ENCODE assay signal across 8 cellular contexts in the genomic region with DNA sequence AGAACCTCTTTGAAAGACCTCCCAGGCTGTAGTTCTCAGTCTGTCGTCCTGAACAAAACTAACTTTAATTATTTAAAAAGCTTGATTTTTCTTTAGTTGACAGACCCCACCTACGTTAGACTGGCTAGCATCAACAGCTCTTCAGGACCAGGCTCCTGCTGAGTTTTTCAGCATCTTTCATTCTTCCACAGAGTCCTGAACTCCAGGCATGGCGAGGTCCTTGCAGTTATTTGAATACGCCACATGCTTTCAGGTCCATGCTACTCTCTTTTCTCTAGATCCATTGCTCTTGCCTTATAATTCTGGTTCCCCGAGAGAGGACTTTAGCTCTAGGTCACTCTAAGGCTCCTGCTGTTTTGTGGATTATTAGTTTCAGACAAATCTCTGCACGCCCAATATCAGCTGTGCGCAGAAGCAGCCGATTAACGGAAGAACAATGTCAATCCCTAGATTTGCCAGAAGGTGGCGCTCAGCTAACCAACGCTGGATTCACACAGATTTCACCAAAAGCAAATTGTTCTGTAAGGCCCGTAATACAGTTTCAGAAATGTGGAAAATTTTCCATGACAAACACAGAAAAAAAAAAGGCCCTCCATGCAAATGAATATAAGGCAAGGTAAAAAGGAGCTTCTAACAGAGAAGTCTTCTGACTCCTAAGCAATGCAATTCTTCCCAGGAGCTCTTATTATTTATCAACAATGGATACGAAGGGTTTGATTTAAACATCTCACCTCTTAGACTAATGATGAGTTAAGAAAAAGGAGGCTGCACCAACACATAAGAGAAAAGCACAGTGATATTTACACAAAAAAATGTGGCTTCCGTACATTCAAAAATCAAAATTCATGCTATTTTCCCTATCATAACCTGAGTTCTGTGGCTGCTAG. TPM values are rescaled to one million over a fixed set of nuclear protein-coding genes. Genes with fewer than 3 reads are reported as not detected.
DNase-seq lines count a peak whose midpoint lies in the region; ATAC-seq and TF ChIP-seq lines count a peak whose summit lies in the region.

No MANE protein-coding gene starts in this region.

- CTCF ChIA-PET in activated CD4-positive, alpha-beta memory T cell treated with anti-CD3 and anti-CD28 coated beads for 36 hours (lab: Charles Lee): interaction anchor here (0.6 to 2.3 kb wide), 29 partner anchors 9 to 581 kb away, joined by 3 to 11 read pairs (median 4); a partner anchor contains a TSS
- CTCF ChIA-PET in activated CD4-positive, alpha-beta memory T cell treated with anti-CD3 and anti-CD28 coated beads, Interleukin-2, amount 10 ng/mL, durations not matched to agents 7 days and 5 days (lab: Charles Lee): interaction anchor here (0.6 to 1.8 kb wide), 17 partner anchors 11 to 1076 kb away, joined by 3 to 7 read pairs (median 3); a partner anchor contains a TSS
- CTCF ChIA-PET in activated CD8-positive, alpha-beta T cell treated with anti-CD3 and anti-CD28 coated beads for 36 hours (lab: Charles Lee): interaction anchor here (0.7 to 2.5 kb wide), 31 partner anchors 8 to 545 kb away, joined by 3 to 16 read pairs (median 4); a partner anchor contains a TSS

- ATAC-seq in activated CD8-positive, alpha-beta T cell treated with anti-CD3 and anti-CD28 coated beads for 36 hours: peak; percentile 47
- ATAC-seq in HG02759 (IDR thresholded peaks at IDR 0.05; ENCODE audit: unreplicated experiment) (no peak), GM21825 (IDR thresholded peaks at IDR 0.05; ENCODE audit: unreplicated experiment) (no peak)

- no peak overlapping the region for H3K27ac Mint-ChIP-seq in activated CD4-positive, alpha-beta memory T cell treated with anti-CD3 and anti-CD28 coated beads for 36 hours
- no peak overlapping the region for H3K27ac Mint-ChIP-seq in activated CD4-positive, alpha-beta memory T cell treated with anti-CD3 and anti-CD28 coated beads, Interleukin-2, amount 10 ng/mL, durations not matched to agents 7 days and 5 days
- H3K27ac Mint-ChIP-seq in activated CD8-positive, alpha-beta T cell treated with anti-CD3 and anti-CD28 coated beads for 36 hours: no peak overlapping the region

- intact Hi-C loops in activated CD4-positive, alpha-beta memory T cell treated with anti-CD3 and anti-CD28 coated beads for 36 hours (cut with micrococcal nuclease): loop anchor here (1.0 to 10.0 kb wide), 3 partner anchors 150 to 533 kb away; no protein-coding TSS in a partner anchor
- intact Hi-C loops in activated CD8-positive, alpha-beta T cell treated with anti-CD3 and anti-CD28 coated beads for 36 hours (cut with micrococcal nuclease): no loop called here

- peaks cover 2% of the 10 kb centered on the region for H3K4me1 Mint-ChIP-seq in activated CD4-positive, alpha-beta memory T cell treated with anti-CD3 and anti-CD28 coated beads for 36 hours (ENCODE audit: low read depth)
- no peaks in the 10 kb centered on the region for H3K4me1 Mint-ChIP-seq in activated CD4-positive, alpha-beta memory T cell treated with anti-CD3 and anti-CD28 coated beads, Interleukin-2, amount 10 ng/mL, durations not matched to agents 7 days and 5 days
- no peaks in the 10 kb centered on the region for H3K4me1 Mint-ChIP-seq in activated CD8-positive, alpha-beta T cell treated with anti-CD3 and anti-CD28 coated beads for 36 hours (ENCODE audit: low read depth)

- no peaks in the 10 kb centered on the region for H3K36me3 Mint-ChIP-seq in activated CD4-positive, alpha-beta memory T cell treated with anti-CD3 and anti-CD28 coated beads for 36 hours
- H3K36me3 Mint-ChIP-seq in activated CD4-positive, alpha-beta memory T cell treated with anti-CD3 and anti-CD28 coated beads, Interleukin-2, amount 10 ng/mL, durations not matched to agents 7 days and 5 days (ENCODE audit: low read depth): no peaks in the 10 kb centered on the region
- no peaks in the 10 kb centered on the region for H3K36me3 Mint-ChIP-seq in activated CD8-positive, alpha-beta T cell treated with anti-CD3 and anti-CD28 coated beads for 36 hours (ENCODE audit: low read depth)

- TF ChIP-seq CTCF in activated CD8-positive, alpha-beta T cell treated with anti-CD3 and anti-CD28 coated beads for 36 hours (IDR thresholded peaks at IDR 0.05): peak; percentile 81
- peak; percentile 74 for TF ChIP-seq CTCF in fibroblast of pulmonary artery (IDR thresholded peaks at IDR 0.05; ENCODE audit: low read length, missing control alignments)

- peak; percentile 12 for DNase-seq in activated CD4-positive, alpha-beta memory T cell treated with anti-CD3 and anti-CD28 coated beads for 36 hours
- no peak for DNase-seq in activated CD4-positive, alpha-beta memory T cell treated with anti-CD3 and anti-CD28 coated beads, Interleukin-2, amount 10 ng/mL, durations not matched to agents 7 days and 5 days
- peak; percentile 3 for DNase-seq in NCI-H1105 (lab: John Stamatoyannopoulos, UW)
- peak; percentile 33 for DNase-seq in activated CD8-positive, alpha-beta T cell treated with anti-CD3 and anti-CD28 coated beads for 36 hours
- DNase-seq in fibroblast of pulmonary artery (ENCODE audit: low read depth): peak; percentile 79
- peak in 31 of 56 donors; percentile 4 to 69 (median 27) for DNase-seq in nucleus accumbens (lab: John Stamatoyannopoulos, UW)

- H3K27me3 Mint-ChIP-seq in activated CD4-positive, alpha-beta memory T cell treated with anti-CD3 and anti-CD28 coated beads for 36 hours: peaks cover 12% of the 10 kb centered on the region
- peaks cover 8% of the 10 kb centered on the region for H3K27me3 Mint-ChIP-seq in activated CD4-positive, alpha-beta memory T cell treated with anti-CD3 and anti-CD28 coated beads, Interleukin-2, amount 10 ng/mL, durations not matched to agents 7 days and 5 days
- peaks cover 10% of the 10 kb centered on the region for H3K27me3 Mint-ChIP-seq in activated CD8-positive, alpha-beta T cell treated with anti-CD3 and anti-CD28 coated beads for 36 hours

- no peaks in the 10 kb centered on the region for H3K9me3 Mint-ChIP-seq in activated CD4-positive, alpha-beta memory T cell treated with anti-CD3 and anti-CD28 coated beads for 36 hours
- no peaks in the 10 kb centered on the region for H3K9me3 Mint-ChIP-seq in activated CD4-positive, alpha-beta memory T cell treated with anti-CD3 and anti-CD28 coated beads, Interleukin-2, amount 10 ng/mL, durations not matched to agents 7 days and 5 days
- H3K9me3 Mint-ChIP-seq in activated CD8-positive, alpha-beta T cell treated with anti-CD3 and anti-CD28 coated beads for 36 hours: no peaks in the 10 kb centered on the region

- POLR2A ChIA-PET in activated CD4-positive, alpha-beta memory T cell treated with anti-CD3 and anti-CD28 coated beads for 36 hours (lab: Charles Lee): interaction anchor here (0.7 to 0.9 kb wide), 2 partner anchors 516 to 533 kb away, joined by 3 to 4 read pairs; no protein-coding TSS in a partner anchor
- POLR2A ChIA-PET in activated CD4-positive, alpha-beta memory T cell treated with anti-CD3 and anti-CD28 coated beads, Interleukin-2, amount 10 ng/mL, durations not matched to agents 7 days and 5 days (lab: Charles Lee): no interaction called here
- POLR2A ChIA-PET in activated CD8-positive, alpha-beta T cell treated with anti-CD3 and anti-CD28 coated beads for 36 hours (lab: Charles Lee): no interaction called here

- H3K4me3 ChIP-seq in fibroblast of pulmonary artery (replicated peaks; ENCODE audit: low read depth, low read length): no peak overlapping the region

- no peak overlapping the region for H3K4me3 Mint-ChIP-seq in activated CD4-positive, alpha-beta memory T cell treated with anti-CD3 and anti-CD28 coated beads for 36 hours
- H3K4me3 Mint-ChIP-seq in activated CD4-positive, alpha-beta memory T cell treated with anti-CD3 and anti-CD28 coated beads, Interleukin-2, amount 10 ng/mL, durations not matched to agents 7 days and 5 days: no peak overlapping the region
- no peak overlapping the region for H3K4me3 Mint-ChIP-seq in activated CD8-positive, alpha-beta T cell treated with anti-CD3 and anti-CD28 coated beads for 36 hours

RNA-seq across cellular contexts. Expression of a gene that starts 33.5 kb away (rescaled TPM):
- not detected for total RNA-seq in activated CD4-positive, alpha-beta memory T cell treated with anti-CD3 and anti-CD28 coated beads for 36 hours
- total RNA-seq in activated CD4-positive, alpha-beta memory T cell treated with anti-CD3 and anti-CD28 coated beads, Interleukin-2, amount 10 ng/mL, durations not matched to agents 7 days and 5 days: not detected
- total RNA-seq in activated CD8-positive, alpha-beta T cell treated with anti-CD3 and anti-CD28 coated beads for 36 hours: not detected
